16 cellular contexts compared by ENCODE assay signal in the genomic region with DNA sequence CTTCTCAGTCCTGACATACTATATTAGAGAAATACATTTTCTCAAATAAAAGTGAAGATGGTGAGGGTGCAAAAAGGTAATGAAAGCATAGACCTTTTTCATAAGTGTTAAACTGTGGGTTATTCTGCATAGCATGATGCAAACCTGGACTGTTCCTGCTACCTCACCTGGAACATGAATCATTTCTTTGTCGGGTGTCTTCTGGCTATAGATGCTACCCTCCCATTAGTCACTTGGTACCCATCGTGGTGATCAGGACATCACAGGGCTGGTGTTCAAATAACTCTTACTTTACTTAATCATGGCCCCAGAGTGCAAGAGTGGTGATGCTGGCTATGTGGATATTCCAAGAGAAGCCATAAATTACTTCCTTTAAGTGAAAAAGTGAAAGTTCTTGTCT.
DNase-seq lines count a peak whose midpoint lies in the region; ATAC-seq and TF ChIP-seq lines count a peak whose summit lies in the region.
"Had no signal": no experiment of that assay in that cellular context is flagged by ENCODE, and none has a peak within 500 bp of the region (broad histone marks: within the 10 kb centered on the region; RNA-seq: fewer than 3 reads in every experiment).

No MANE protein-coding gene starts in this region.

- intact Hi-C loops in mammary epithelial cell (cut with micrococcal nuclease): no loop called here
- intact Hi-C loops in breast epithelium (cut with DNase I; ENCODE audit: low total_unique reads): no loop called here
- intact Hi-C loops in PC-9 (cut with micrococcal nuclease; ENCODE audit: unreplicated experiment): no loop called here
- intact Hi-C loops in head of caudate nucleus (cut with DNase I): no loop called here

- H3K4me2 ChIP-seq in mammary epithelial cell (ENCODE audit: insufficient read depth, low read depth, low read length) (no peak overlapping the region), PC-9 (no peak overlapping the region)
- H3K4me2 ChIP-seq: A549; BLaER1 treated with 17β-estradiol and CSF1 and Interleukin-3, amounts not matched to agents 10 nM and 100 nM had no signal

- BruUV-seq in mammary epithelial cell (replicated peaks; lab: Mats Ljungman, UMichigan) (no TSS peak), PC-9 (replicated peaks; lab: Mats Ljungman, UMichigan) (no TSS peak)

- no peak for TF ChIP-seq POLR2A in breast epithelium (IDR thresholded peaks at IDR 0.05)

- TF ChIP-seq CTCF in mammary epithelial cell (conservative IDR thresholded peaks at IDR 0.05 in 1 of 2, IDR thresholded peaks at IDR 0.05 in 1 of 2; ENCODE audit: extremely low read depth in 1 of 2, insufficient read depth in 1 of 2, low read depth in 1 of 2, low read length in 2 of 2) (no peak), breast epithelium (IDR thresholded peaks at IDR 0.05) (no peak), foreskin keratinocyte (conservative IDR thresholded peaks at IDR 0.05) (no peak), PC-9 (conservative IDR thresholded peaks at IDR 0.05) (no peak)

- H3K79me2 ChIP-seq in mammary epithelial cell (ENCODE audit: insufficient read depth, low read length): no peaks in the 10 kb centered on the region
- H3K79me2 ChIP-seq in PC-9 (ENCODE audit: low read depth): no peaks in the 10 kb centered on the region

- H3K9me3 ChIP-seq in mammary epithelial cell (replicated peaks; ENCODE audit: insufficient read depth, low read length) (no peaks in the 10 kb centered on the region), breast epithelium (no peaks in the 10 kb centered on the region), PC-9 (ENCODE audit: insufficient read depth, low read depth) (no peaks in the 10 kb centered on the region)
- H3K9me3 ChIP-seq: A549; BLaER1 treated with 17β-estradiol and CSF1 and Interleukin-3, amounts not matched to agents 10 nM and 100 nM; Caco-2 had no signal

- H3K4me3 ChIP-seq in mammary epithelial cell (replicated peaks in 1 of 3; ENCODE audit: insufficient read depth in 1 of 3, low read depth in 2 of 3, low read length in 3 of 3) (no peak overlapping the region), breast epithelium (no peak overlapping the region), PC-9 (no peak overlapping the region)
- H3K4me3 ChIP-seq: A549; BLaER1 treated with 17β-estradiol and CSF1 and Interleukin-3, amounts not matched to agents 10 nM and 100 nM had no signal

- no peaks in the 10 kb centered on the region for H3K27me3 ChIP-seq in mammary epithelial cell (ENCODE audit: insufficient read depth, low read length)
- no peaks in the 10 kb centered on the region for H3K27me3 ChIP-seq in breast epithelium
- no peaks in the 10 kb centered on the region for H3K27me3 ChIP-seq in foreskin keratinocyte
- H3K27me3 ChIP-seq in PC-9 (ENCODE audit: insufficient read depth, low read depth): no peaks in the 10 kb centered on the region
- H3K27me3 ChIP-seq: BLaER1 treated with 17β-estradiol and CSF1 and Interleukin-3, amounts not matched to agents 10 nM and 100 nM had no signal

- in situ Hi-C loops in mammary epithelial cell (cut with MboI; ENCODE audit: low sequenced_read_pairs in 2 of 2): no loop called here

- no peak overlapping the region for H3K9ac ChIP-seq in mammary epithelial cell (ENCODE audit: insufficient read depth, low read length)
- H3K9ac ChIP-seq: BLaER1 treated with 17β-estradiol and CSF1 and Interleukin-3, amounts not matched to agents 10 nM and 100 nM had no signal

- ATAC-seq in foreskin keratinocyte: peak; percentile 83
- ATAC-seq: A549; CD8-positive, alpha-beta T cell had no signal

- POLR2A ChIA-PET in PC-9 (lab: Charles Lee; ENCODE audit: unreplicated experiment): no interaction called here

- H4K20me1 ChIP-seq in mammary epithelial cell (ENCODE audit: insufficient read depth, low read length) (no peaks in the 10 kb centered on the region), PC-9 (ENCODE audit: insufficient read depth) (no peaks in the 10 kb centered on the region)
- H4K20me1 ChIP-seq: BLaER1 treated with 17β-estradiol and CSF1 and Interleukin-3, amounts not matched to agents 10 nM and 100 nM had no signal

- no peaks in the 10 kb centered on the region for H3F3A ChIP-seq in PC-9 (ENCODE audit: insufficient read depth, low read depth)

- H3K27ac ChIP-seq in mammary epithelial cell (ENCODE audit: insufficient read depth, low read depth, low read length) (no peak overlapping the region), breast epithelium (no peak overlapping the region), foreskin keratinocyte (no peak overlapping the region), PC-9 (no peak overlapping the region)
- H3K27ac ChIP-seq: 22Rv1; A549; BLaER1 treated with 17β-estradiol and CSF1 and Interleukin-3, amounts not matched to agents 10 nM and 100 nM; C4-2B had no signal

- WGBS in mammary epithelial cell (ENCODE audit: low coverage, missing lambda C conversion rate): 26% methylated on average over 2 of the region's 2 CpGs

- no peaks in the 10 kb centered on the region for H3K9me2 ChIP-seq in PC-9 (ENCODE audit: insufficient read depth)

- dilution Hi-C loops in mammary epithelial cell (cut with HindIII; ENCODE audit: low sequenced_read_pairs): no loop called here

- H2AFZ ChIP-seq in mammary epithelial cell (ENCODE audit: low read depth, low read length): no peak overlapping the region
- no peak overlapping the region for H2AFZ ChIP-seq in PC-9

- H3K4me1 ChIP-seq in mammary epithelial cell (ENCODE audit: insufficient read depth, low read length) (no peaks in the 10 kb centered on the region), breast epithelium (no peaks in the 10 kb centered on the region), foreskin keratinocyte (no peaks in the 10 kb centered on the region), PC-9 (replicated peaks; ENCODE audit: insufficient read depth) (no peaks in the 10 kb centered on the region)
- H3K4me1 ChIP-seq: A549; BLaER1 treated with 17β-estradiol and CSF1 and Interleukin-3, amounts not matched to agents 10 nM and 100 nM; Caco-2 had no signal

- DNase-seq in mammary epithelial cell (peak; percentile 42), breast epithelium (ENCODE audit: low spot score in 2 of 2) (no peak), foreskin keratinocyte (peak in 1 of 2 donors; percentile 32), PC-9 (no peak), head of caudate nucleus (no peak)
- DNase-seq: AML-193; Caco-2; Calu3; CD4-positive, alpha-beta T cell; CD8-positive, alpha-beta T cell; DMS79 treated with DMSO at 0.1 percent for 48 hours; GF-D8 had no signal

- no peaks in the 10 kb centered on the region for H3K36me3 ChIP-seq in mammary epithelial cell (ENCODE audit: insufficient read depth, low read length)
- no peaks in the 10 kb centered on the region for H3K36me3 ChIP-seq in breast epithelium
- H3K36me3 ChIP-seq in PC-9 (ENCODE audit: low read depth): no peaks in the 10 kb centered on the region
- H3K36me3 ChIP-seq: BLaER1 treated with 17β-estradiol and CSF1 and Interleukin-3, amounts not matched to agents 10 nM and 100 nM had no signal

- CTCF ChIA-PET in mammary epithelial cell (lab: Charles Lee; ENCODE audit: low non-redundant PET) (no interaction called here), PC-9 (lab: Charles Lee) (no interaction called here)
